10 cellular contexts compared by ENCODE assay signal in genomic region chr3:101466465-101467309, GRCh38. TPM values are rescaled to one million over a fixed set of nuclear protein-coding genes. Genes with fewer than 3 reads are reported as not detected.
A peak's percentile ranks its signal among the peaks of the same experiment; 100 is the strongest.
DNase-seq lines count a peak whose midpoint lies in the region; ATAC-seq, FAIRE-seq and TF ChIP-seq lines count a peak whose summit lies in the region.
"Had no signal": no experiment of that assay in that cellular context is flagged by ENCODE, and none has a peak within 500 bp of the region (broad histone marks: within the 10 kb centered on the region; RNA-seq: fewer than 3 reads in every experiment).

No MANE protein-coding gene starts in this region.

- no peaks in the 10 kb centered on the region for H3K27me3 Mint-ChIP-seq in activated naive CD4-positive, alpha-beta T cell treated with anti-CD3 and anti-CD28 coated beads, Interleukin-2, amount 50 U/mL, for 24 hours

- no peak for FAIRE-seq in kidney (lab: Jason Lieb, UNC)

- intact Hi-C loops in kidney (cut with DNase I), result no loop called here

- no peak for TF ChIP-seq CTCF in kidney (IDR thresholded peaks at IDR 0.05; ENCODE audit: borderline replicate concordance, extremely low read depth, insufficient read depth)

- H3K36me3 ChIP-seq in kidney (ENCODE audit: control insufficient read depth in 1 of 2, insufficient read depth in 2 of 2, low read length in 2 of 2) (no peaks in the 10 kb centered on the region), MG63 (no peaks in the 10 kb centered on the region)

- H3K9me3 ChIP-seq in kidney (ENCODE audit: control insufficient read depth in 1 of 2, low read length in 2 of 2) (no peaks in the 10 kb centered on the region), MG63 (peaks cover 9% of the 10 kb centered on the region)

- peak in 4 of 6 experiments; percentile 30 to 74 (median 61) for DNase-seq in stimulated activated naive CD4-positive, alpha-beta T cell (lab: John Stamatoyannopoulos, UW)
- DNase-seq in stimulated activated naive CD4-positive, alpha-beta T cell treated with Interleukin-2 at 50 U/mL for 16 hours (lab: John Stamatoyannopoulos, UW), result no peak
- DNase-seq in kidney (peak; percentile 61), ureter (ENCODE audit: low spot score) (peak; percentile 50), MG63 (no peak), NCI-H345 (lab: John Stamatoyannopoulos, UW) (no peak)
- DNase-seq: DND-41 had no signal

- H3K4me3 ChIP-seq in kidney (ENCODE audit: low read length in 2 of 2) (peak overlapping the region; percentile 49 to 72), MG63 (no peak overlapping the region)
- H3K4me3 ChIP-seq: lung had no signal

- H3K27ac Mint-ChIP-seq in activated naive CD4-positive, alpha-beta T cell treated with anti-CD3 and anti-CD28 coated beads, Interleukin-2, amount 50 U/mL, for 24 hours, result peak overlapping the region; percentile 74

- H3K4me3 Mint-ChIP-seq in activated naive CD4-positive, alpha-beta T cell treated with anti-CD3 and anti-CD28 coated beads, Interleukin-2, amount 50 U/mL, for 24 hours, result peak overlapping the region; percentile 40

- H3K27me3 ChIP-seq in MG63, result no peaks in the 10 kb centered on the region

- peaks cover 26% of the 10 kb centered on the region for H3K36me3 Mint-ChIP-seq in activated naive CD4-positive, alpha-beta T cell treated with anti-CD3 and anti-CD28 coated beads, Interleukin-2, amount 50 U/mL, for 24 hours

- H3K4me1 ChIP-seq in kidney (ENCODE audit: control insufficient read depth in 1 of 2, insufficient read depth in 1 of 2, low read depth in 1 of 2, low read length in 2 of 2), result peaks cover 0 to 3% of the 10 kb centered on the region in 2 donors

- no peak overlapping the region for H3K9ac ChIP-seq in kidney (ENCODE audit: low read length in 2 of 2)

- no peak for ATAC-seq in HG03469 (IDR thresholded peaks at IDR 0.05; ENCODE audit: unreplicated experiment)

- H3K9me3 Mint-ChIP-seq in activated naive CD4-positive, alpha-beta T cell treated with anti-CD3 and anti-CD28 coated beads, Interleukin-2, amount 50 U/mL, for 24 hours, result no peaks in the 10 kb centered on the region

- H3K27ac ChIP-seq in kidney (ENCODE audit: low read depth in 2 of 2, low read length in 2 of 2), result no peak overlapping the region

- peaks cover 72% of the 10 kb centered on the region for H3K4me1 Mint-ChIP-seq in activated naive CD4-positive, alpha-beta T cell treated with anti-CD3 and anti-CD28 coated beads, Interleukin-2, amount 50 U/mL, for 24 hours

RNA-seq across cellular contexts. Expression of gene SENP7, which starts 46.3 kb away (rescaled TPM):
- total RNA-seq in kidney (28.7 TPM), ureter (39.0 TPM)
- 5.4 TPM for polyA plus RNA-seq in kidney (ENCODE audit: insufficient read depth, low read depth, low replicate concordance)
- total RNA-seq in MG63 (2014; rRNA removed; shearing (Covaris generic); ENCODE audit: low replicate concordance), result 2.8 and 5.6 TPM in 2 replicates

Comparison
In these comparisons a context has a peak if more than half of its experiments do, and no peak if none do; other contexts are left out.
1. DNase-seq: peak in stimulated activated naive CD4-positive, alpha-beta T cell (4 of 6), kidney (single experiment) and ureter (single experiment); none in stimulated activated naive CD4-positive, alpha-beta T cell treated with Interleukin-2 at 50 U/mL for 16 hours (single experiment), MG63 (single experiment) and NCI-H345 (single experiment).